ENCODE assay signal across 18 cellular contexts in genomic region chr12:52856077-52856476, GRCh38. TPM values are rescaled to one million over a fixed set of nuclear protein-coding genes. Genes with fewer than 3 reads are reported as not detected.
"Had no signal": no experiment of that assay in that cellular context is flagged by ENCODE, and none has a peak within 500 bp of the region (broad histone marks: within the 10 kb centered on the region; RNA-seq: fewer than 3 reads in every experiment).

No MANE protein-coding gene starts in this region.

RNA-seq across cellular contexts. Expression of gene KRT78, which starts 7.3 kb away (rescaled TPM):
- total RNA-seq: activated naive CD4-positive, alpha-beta T cell treated with anti-CD3 and anti-CD28 coated beads for 36 hours; activated naive CD4-positive, alpha-beta T cell treated with anti-CD3 and anti-CD28 coated beads, Interleukin-2, amount 50 U/mL, for 72 hours; activated naive CD8-positive, alpha-beta T cell treated with anti-CD3 and anti-CD28 coated beads for 36 hours; activated naive CD8-positive, alpha-beta T cell treated with anti-CD3 and anti-CD28 coated beads, Interleukin-2, amount 10 ng/mL, durations not matched to agents 7 days and 5 days; activated T-cell treated with anti-CD3 and anti-CD28 coated beads, Interleukin-2, amount 50 U/mL, for 4 hours; activated T-cell treated with anti-CD3 and anti-CD28 coated beads, Interleukin-2, amount 50 U/mL, for 72 hours; activated T-helper 1 cell treated with anti-CD3 and anti-CD28 coated beads, Interleukin-12 subunit alpha, Interleukin-12 subunit beta, Interleukin-2, Interleukin-4 antibody, amounts not matched to agents 30 ng/mL and 10 ng/mL and 1 ng/mL, durations not matched to agents 14 hours and 24 hours and 36 hours; activated T-helper 17 cell treated with anti-CD3 and anti-CD28 coated beads, Interleukin-2, amount 50 U/mL, for 72 hours; activated T-helper 2 cell treated with anti-CD3 and anti-CD28 coated beads, Interferon-gamma antibody, Interleukin-2, Interleukin-4, amounts not matched to agents 10 μg/mL and 5 μg/mL and 100 μg/mL, durations not matched to agents 14 hours and 24 hours and 36 hours; adrenal gland; aorta; ascending aorta; astrocyte; body of pancreas; cardiac muscle cell; cardiac septum; cerebellum; chondrocyte had no signal
- polyA plus RNA-seq: cardiac muscle cell had no signal

RNA-seq across cellular contexts. Expression of gene KRT79, which starts 22.0 kb away (rescaled TPM):
- total RNA-seq: activated naive CD4-positive, alpha-beta T cell treated with anti-CD3 and anti-CD28 coated beads for 36 hours; activated naive CD8-positive, alpha-beta T cell treated with anti-CD3 and anti-CD28 coated beads, Interleukin-2, amount 10 ng/mL, durations not matched to agents 7 days and 5 days; activated T-helper 1 cell treated with anti-CD3 and anti-CD28 coated beads, Interleukin-12 subunit alpha, Interleukin-12 subunit beta, Interleukin-2, Interleukin-4 antibody, amounts not matched to agents 30 ng/mL and 10 ng/mL and 1 ng/mL, durations not matched to agents 14 hours and 24 hours and 36 hours; activated T-helper 2 cell treated with anti-CD3 and anti-CD28 coated beads, Interferon-gamma antibody, Interleukin-2, Interleukin-4, amounts not matched to agents 10 μg/mL and 5 μg/mL and 100 μg/mL, durations not matched to agents 14 hours and 24 hours and 36 hours; adrenal gland; aorta; ascending aorta; body of pancreas; cardiac muscle cell; cardiac septum; cerebellum had no signal
- polyA plus RNA-seq: aorta, cardiac muscle cell had no signal

RNA-seq across cellular contexts. Expression of gene KRT4, which starts 42.2 kb away (rescaled TPM):
- total RNA-seq: activated naive CD4-positive, alpha-beta T cell treated with anti-CD3 and anti-CD28 coated beads for 36 hours; activated naive CD4-positive, alpha-beta T cell treated with anti-CD3 and anti-CD28 coated beads, Interleukin-2, amount 50 U/mL, for 72 hours; activated naive CD8-positive, alpha-beta T cell treated with anti-CD3 and anti-CD28 coated beads, Interleukin-2, amount 10 ng/mL, durations not matched to agents 7 days and 5 days; activated T-cell treated with anti-CD3 and anti-CD28 coated beads, Interleukin-2, amount 50 U/mL, for 4 hours; activated T-helper 1 cell treated with anti-CD3 and anti-CD28 coated beads, Interleukin-12 subunit alpha, Interleukin-12 subunit beta, Interleukin-2, Interleukin-4 antibody, amounts not matched to agents 30 ng/mL and 10 ng/mL and 1 ng/mL, durations not matched to agents 14 hours and 24 hours and 36 hours; activated T-helper 17 cell treated with anti-CD3 and anti-CD28 coated beads, Interleukin-2, amount 50 U/mL, for 72 hours; activated T-helper 2 cell treated with anti-CD3 and anti-CD28 coated beads, Interferon-gamma antibody, Interleukin-2, Interleukin-4, amounts not matched to agents 10 μg/mL and 5 μg/mL and 100 μg/mL, durations not matched to agents 14 hours and 24 hours and 36 hours; aorta; ascending aorta; astrocyte; cardiac muscle cell; cardiac septum; cerebellum had no signal
- polyA plus RNA-seq: cardiac muscle cell had no signal
